Comparison of ENCODE assay signal across 8 cellular contexts in genomic region chr7:23357190-23358093, GRCh38.
DNase-seq lines count a peak whose midpoint lies in the region; FAIRE-seq and TF ChIP-seq lines count a peak whose summit lies in the region.

No MANE protein-coding gene starts in this region.

- peaks cover 27% of the 10 kb centered on the region for H3K4me1 ChIP-seq in HEK293 (ENCODE audit: control insufficient read depth, insufficient read depth, low read length)

- POLR2A ChIA-PET in HEK293 (lab: Yijun Ruan, JAX): interaction anchor here (0.5 to 1.7 kb wide), 5 partner anchors 11 to 163 kb away, joined by 3 to 7 read pairs (median 4); no protein-coding TSS in a partner anchor

- no peaks in the 10 kb centered on the region for H3K9me3 ChIP-seq in HEK293 (ENCODE audit: control insufficient read depth, insufficient read depth, low read depth, low read length)

- CTCF ChIA-PET in HEK293 (lab: Yijun Ruan, JAX): interaction anchor here (0.6 to 1.8 kb wide), 24 partner anchors 9 to 502 kb away, joined by 3 to 13 read pairs (median 4); no protein-coding TSS in a partner anchor

- peak overlapping the region; percentile 54 for H3K27ac ChIP-seq in HEK293 (ENCODE audit: extremely low read depth, low read depth, low read length)

- H3K4me3 ChIP-seq in HEK293 (ENCODE audit: low read depth, low read length): no peak overlapping the region

- DNase-seq in NOMO-1 treated with DMSO at 0.1 percent for 48 hours (lab: John Stamatoyannopoulos, UW; ENCODE audit: unreplicated experiment) (peak; percentile 42), NOMO-1 treated with dmso at 0.1 percent for 144 hours (lab: John Stamatoyannopoulos, UW; ENCODE audit: unreplicated experiment) (no peak), RCC 7860 (ENCODE audit: low spot score) (peak; percentile 72), fibroblast of the conjunctiva (ENCODE audit: low read depth) (peak; percentile 26), NCI-H526 treated with DMSO at 0.1 percent for 48 hours (lab: John Stamatoyannopoulos, UW) (no peak), NCI-H128 (lab: John Stamatoyannopoulos, UW; ENCODE audit: unreplicated experiment) (no peak), cortex of kidney (lab: John Stamatoyannopoulos, UW) (no peak)

- FAIRE-seq in RCC 7860 (lab: Jason Lieb, UNC): peak; percentile 90

- peaks cover 4 to 15% of the 10 kb centered on the region in 2 experiments for H3K36me3 ChIP-seq in HEK293 (ENCODE audit: control insufficient read depth in 2 of 2, insufficient read depth in 1 of 2, low read length in 2 of 2)

- TF ChIP-seq CTCF in HEK293 (tag by site-specific recombination; IDR thresholded peaks at IDR 0.05): no peak

TF ChIP-seq in HEK293, 187 proteins besides CTCF, POLR2A, EP300 and RAD21 (continues in another document):
- TF ChIP-seq SETDB1 (IDR thresholded peaks at IDR 0.05; ENCODE audit: insufficient read length, low read length) (no peak), GLIS1 (tag by site-specific recombination; IDR thresholded peaks at IDR 0.05) (peak; percentile 53), BCL11B (tag by site-specific recombination; IDR thresholded peaks at IDR 0.05; ENCODE audit: low read depth) (no peak), ZBTB1 (tag by site-specific recombination; IDR thresholded peaks at IDR 0.05) (no peak), ZNF394 (tag by site-specific recombination; IDR thresholded peaks at IDR 0.05; ENCODE audit: borderline replicate concordance) (peak; percentile 12; the same call in 1 of the 2 replicates), ZBTB17 (tag by site-specific recombination; IDR thresholded peaks at IDR 0.05) (peak; percentile 28; the same call in 1 of the 2 replicates), KLF17 (tag by site-specific recombination; IDR thresholded peaks at IDR 0.05) (no peak), ZNF629 (tag by site-specific recombination; IDR thresholded peaks at IDR 0.05) (peak; percentile 52), ZBTB26 (tag by site-specific recombination; optimal IDR thresholded peaks at IDR 0.05) (no peak), ZNF19 (tag by site-specific recombination; IDR thresholded peaks at IDR 0.05; ENCODE audit: low read depth) (no peak), ZNF654 (tag by site-specific recombination; IDR thresholded peaks at IDR 0.05; ENCODE audit: low read depth) (peak; percentile 66), EGR2 (tag by site-specific recombination; IDR thresholded peaks at IDR 0.05; ENCODE audit: low read depth) (no peak), PRDM6 (tag by site-specific recombination; IDR thresholded peaks at IDR 0.05) (peak; percentile 95), SP3 (tag by site-specific recombination; IDR thresholded peaks at IDR 0.05) (0 out of 2 replicates have a peak, but pooled peaks have one; percentile 10), ZNF341 (tag by site-specific recombination; IDR thresholded peaks at IDR 0.05; ENCODE audit: low read depth) (no peak), ZBTB6 (tag by site-specific recombination; IDR thresholded peaks at IDR 0.05) (no peak), PRDM10 (tag by site-specific recombination; IDR thresholded peaks at IDR 0.05) (peak; percentile 50), ZNF366 (tag by site-specific recombination; conservative IDR thresholded peaks at IDR 0.05) (0 out of 2 replicates have a peak, but pooled peaks have one; percentile 39), SP7 (tag by site-specific recombination; IDR thresholded peaks at IDR 0.05) (peak; percentile 98), OSR2 (tag by site-specific recombination; IDR thresholded peaks at IDR 0.05) (no peak), ZNF843 (tag by site-specific recombination; IDR thresholded peaks at IDR 0.05) (peak; percentile 50; the same call in 1 of the 2 replicates), ZNF48 (tag by site-specific recombination; IDR thresholded peaks at IDR 0.05) (no peak), ZNF585B (tag by site-specific recombination; IDR thresholded peaks at IDR 0.05) (no peak), ZNF155 (tag by site-specific recombination; IDR thresholded peaks at IDR 0.05) (no peak), ZNF398 (tag by site-specific recombination; IDR thresholded peaks at IDR 0.05) (0 out of 2 replicates have a peak, but pooled peaks have one; percentile 22)

Comparison
In these comparisons a context has a peak if more than half of its experiments do, and no peak if none do; other contexts are left out.
1. DNase-seq: peak in NOMO-1 treated with DMSO at 0.1 percent for 48 hours (single experiment), RCC 7860 (single experiment) and fibroblast of the conjunctiva (single experiment); none in NOMO-1 treated with dmso at 0.1 percent for 144 hours (single experiment), NCI-H526 treated with DMSO at 0.1 percent for 48 hours (single experiment), NCI-H128 (single experiment) and cortex of kidney (single experiment).